ENCODE assay signal across 27 cellular contexts in genomic region chr3:99520511-99520910, GRCh38.
"Had no signal": no experiment of that assay in that cellular context is flagged by ENCODE, and none has a peak within 500 bp of the region (broad histone marks: within the 10 kb centered on the region; RNA-seq: fewer than 3 reads in every experiment).

No MANE protein-coding gene starts in this region.

- DNase-seq: dermis blood vessel endothelial cell; effector memory CD4-positive, alpha-beta T cell; erythroblast; esophagus squamous epithelium; foreskin melanocyte; glutamatergic neuron; heart right ventricle; hippocampal formation; left ventricle myocardium superior; lower lobe of right lung; natural killer cell; stimulated activated CD4-positive, alpha-beta T cell treated with anti-CD3 and anti-CD28 coated beads, Interleukin-12 subunit alpha, Interleukin-12 subunit beta, amount 100 ng/mL, for 4 hours; stimulated activated CD4-positive, alpha-beta T cell treated with anti-CD3 and anti-CD28 coated beads, Interleukin-1b, Interleukin-23, amount 100 ng/mL, for 48 hours; stimulated activated CD4-positive, alpha-beta T cell treated with anti-CD3 and anti-CD28 coated beads, Interleukin-4, amount 100 ng/mL, for 24 hours; stimulated activated naive CD4-positive, alpha-beta T cell treated with Interleukin-2 at 50 U/mL for 16 hours; stomach; thyroid gland; trophoblast cell had no signal

- H3K4me2 ChIP-seq: smooth muscle cell had no signal

- ATAC-seq: heart right ventricle; left ventricle myocardium superior; lower lobe of right lung; natural killer cell; sciatic nerve; stimulated activated effector memory CD8-positive, alpha-beta T cell treated with anti-CD3 and anti-CD28 coated beads, Interleukin-12 subunit alpha, Interleukin-12 subunit beta, amount 100 ng/mL, for 72 hours had no signal

- H3K27me3 ChIP-seq: esophagus squamous epithelium, heart right ventricle, neutrophil, right atrium auricular region, stomach, thyroid gland had no signal

- H3K36me3 ChIP-seq: esophagus squamous epithelium, heart right ventricle, lower lobe of right lung, neutrophil, prostate gland, right atrium auricular region, stomach, thyroid gland had no signal

- H3K27ac ChIP-seq: coronary artery, esophagus squamous epithelium, heart right ventricle, lower lobe of right lung, neutrophil, prostate gland, right atrium auricular region, stomach, thyroid gland had no signal

- H3K4me1 ChIP-seq: esophagus squamous epithelium, lower lobe of right lung, prostate gland, right atrium auricular region, stomach, thyroid gland had no signal

- H3K4me3 ChIP-seq: coronary artery, esophagus squamous epithelium, heart right ventricle, lower lobe of right lung, prostate gland, right atrium auricular region, smooth muscle cell, stomach, thyroid gland had no signal

- H3K9me3 ChIP-seq: esophagus squamous epithelium, heart right ventricle, lower lobe of right lung, neutrophil, prostate gland, right atrium auricular region, stomach, thyroid gland had no signal

- FAIRE-seq: endometrium, islet of Langerhans had no signal
